Comparison of ENCODE assay signal across 8 cellular contexts in genomic region chr17:79074650-79075432, GRCh38. TPM values are rescaled to one million over a fixed set of nuclear protein-coding genes. Genes with fewer than 3 reads are reported as not detected.
DNase-seq lines count a peak whose midpoint lies in the region; ATAC-seq and TF ChIP-seq lines count a peak whose summit lies in the region.

TSS of gene ENGASE (plus strand) at chr17:79074824. CDS start at chr17:79074945, 121 bp downstream.

- peak; percentile 61 for DNase-seq in DMS79 (lab: John Stamatoyannopoulos, UW)
- peak; percentile 97 for DNase-seq in GM23248
- peak; percentile 87 for DNase-seq in LHCN-M2 (ENCODE audit: low read depth)
- DNase-seq in RPMI8226: peak; percentile 95
- peak; percentile 77 to 90 for DNase-seq in activated T-helper 1 cell treated with anti-CD3 and anti-CD28 coated beads, Interleukin-2, amount 50 U/mL, for 16 hours (ENCODE audit: low read depth in 1 of 2, low spot score in 1 of 2)
- peak; percentile 83 for DNase-seq in fibroblast of mammary gland (ENCODE audit: low read depth)
- peak; percentile 78 to 97 (median 86) for DNase-seq in naive thymus-derived CD4-positive, alpha-beta T cell
- DNase-seq in stimulated activated effector memory CD8-positive, alpha-beta T cell treated with anti-CD3 and anti-CD28 coated beads, Interleukin-12 subunit alpha, Interleukin-12 subunit beta, amount 100 ng/mL, for 72 hours (ENCODE audit: low spot score in 2 of 2): peak; percentile 93 to 95

- CTCF ChIA-PET in naive thymus-derived CD4-positive, alpha-beta T cell (lab: Charles Lee): interaction anchor here (0.7 to 3.0 kb wide), 5 partner anchors 8 to 317 kb away, joined by 4 to 11 read pairs (median 6); no protein-coding TSS in a partner anchor

- peak within 1 kb of the TSS; percentile 91 for H2AFZ ChIP-seq in GM23248

- H3K9me3 Mint-ChIP-seq in naive thymus-derived CD4-positive, alpha-beta T cell: no peaks in the 10 kb centered on the region
- no peaks in the 10 kb centered on the region for H3K9me3 Mint-ChIP-seq in stimulated activated effector memory CD8-positive, alpha-beta T cell treated with anti-CD3 and anti-CD28 coated beads, Interleukin-12 subunit alpha, Interleukin-12 subunit beta, amount 100 ng/mL, for 72 hours

- POLR2A ChIA-PET in naive thymus-derived CD4-positive, alpha-beta T cell (lab: Charles Lee): interaction anchor here (0.6 to 1.0 kb wide), 3 partner anchors 15 to 1947 kb away, joined by 3 read pairs; no protein-coding TSS in a partner anchor

- in situ Hi-C loops in GM23248 (cut with MboI): no loop called here

- H3K4me1 Mint-ChIP-seq in naive thymus-derived CD4-positive, alpha-beta T cell: peaks cover 9 to 26% (median 18%) of the 10 kb centered on the region in 7 donors
- H3K4me1 Mint-ChIP-seq in stimulated activated effector memory CD8-positive, alpha-beta T cell treated with anti-CD3 and anti-CD28 coated beads, Interleukin-12 subunit alpha, Interleukin-12 subunit beta, amount 100 ng/mL, for 72 hours: peaks cover 12% of the 10 kb centered on the region

- peak within 1 kb of the TSS; percentile 85 for H3K4me2 ChIP-seq in GM23248 (ENCODE audit: unreplicated experiment)

- H3K27ac Mint-ChIP-seq in naive thymus-derived CD4-positive, alpha-beta T cell: peak within 1 kb of the TSS; percentile 64 to 94 (median 88)
- peak within 1 kb of the TSS; percentile 86 for H3K27ac Mint-ChIP-seq in stimulated activated effector memory CD8-positive, alpha-beta T cell treated with anti-CD3 and anti-CD28 coated beads, Interleukin-12 subunit alpha, Interleukin-12 subunit beta, amount 100 ng/mL, for 72 hours

- H3K4me3 Mint-ChIP-seq in naive thymus-derived CD4-positive, alpha-beta T cell: peak within 1 kb of the TSS; percentile 85 to 95 (median 90)
- H3K4me3 Mint-ChIP-seq in stimulated activated effector memory CD8-positive, alpha-beta T cell treated with anti-CD3 and anti-CD28 coated beads, Interleukin-12 subunit alpha, Interleukin-12 subunit beta, amount 100 ng/mL, for 72 hours: peak within 1 kb of the TSS; percentile 82

- H3K79me2 ChIP-seq in GM23248 (ENCODE audit: insufficient read depth): no peaks in the 10 kb centered on the region

- H4K20me1 ChIP-seq in GM23248 (ENCODE audit: insufficient read depth): no peaks in the 10 kb centered on the region

- H3K36me3 ChIP-seq in GM23248 (ENCODE audit: low read depth): no peaks in the 10 kb centered on the region
- H3K36me3 ChIP-seq in naive thymus-derived CD4-positive, alpha-beta T cell (ENCODE audit: control insufficient read depth in 2 of 3, insufficient read depth in 3 of 3, low read length in 3 of 3): peaks cover 0 to 20% (median 0%) of the 10 kb centered on the region in 3 experiments

- H3K36me3 Mint-ChIP-seq in naive thymus-derived CD4-positive, alpha-beta T cell: peaks cover 0 to 14% (median 2%) of the 10 kb centered on the region in 5 donors
- H3K36me3 Mint-ChIP-seq in stimulated activated effector memory CD8-positive, alpha-beta T cell treated with anti-CD3 and anti-CD28 coated beads, Interleukin-12 subunit alpha, Interleukin-12 subunit beta, amount 100 ng/mL, for 72 hours: peaks cover 16% of the 10 kb centered on the region

- intact Hi-C loops in naive thymus-derived CD4-positive, alpha-beta T cell (cut with micrococcal nuclease): loop anchor here in 1 of 2 donors (1.0 to 10.0 kb wide), 2 partner anchors 66 to 920 kb away; partner anchors contain the start of gene CANT1

- H3K4me3 ChIP-seq in GM23248 (peak within 1 kb of the TSS; percentile 88), fibroblast of mammary gland (ENCODE audit: control insufficient read depth, low read depth, low read length) (peak within 1 kb of the TSS; percentile 56)
- H3K4me3 ChIP-seq in naive thymus-derived CD4-positive, alpha-beta T cell (ENCODE audit: low read length): peak within 1 kb of the TSS; percentile 64

- H3K27ac ChIP-seq in GM23248: 0 out of 2 replicates have a peak within 1 kb of the TSS, but pooled peaks have one; percentile 4
- H3K27ac ChIP-seq in naive thymus-derived CD4-positive, alpha-beta T cell (ENCODE audit: low read depth, low read length): peak within 1 kb of the TSS; percentile 74

- H3F3A ChIP-seq in GM23248 (ENCODE audit: insufficient read depth): no peaks in the 10 kb centered on the region

- 1 to 2% methylated on average over 62 to 85 of the region's 104 CpGs for WGBS in GM23248 (ENCODE audit: low coverage in 1 of 2, low lambda C conversion rate in 2 of 2, missing lambda C conversion rate in 2 of 2), 2 experiments

- peak; percentile 99 for ATAC-seq in naive thymus-derived CD4-positive, alpha-beta T cell
- peak; percentile 98 for ATAC-seq in stimulated activated effector memory CD8-positive, alpha-beta T cell treated with anti-CD3 and anti-CD28 coated beads, Interleukin-12 subunit alpha, Interleukin-12 subunit beta, amount 100 ng/mL, for 72 hours

- H3K27me3 Mint-ChIP-seq in naive thymus-derived CD4-positive, alpha-beta T cell: peaks cover 0 to 4% (median 0%) of the 10 kb centered on the region in 5 donors

- H3K9ac ChIP-seq in GM23248: peak within 1 kb of the TSS; percentile 81

- no peaks in the 10 kb centered on the region for H3K9me3 ChIP-seq in GM23248 (ENCODE audit: low read depth)
- H3K9me3 ChIP-seq in naive thymus-derived CD4-positive, alpha-beta T cell (ENCODE audit: control insufficient read depth in 2 of 3, low read length in 3 of 3): no peaks in the 10 kb centered on the region

- TF ChIP-seq CTCF in fibroblast of mammary gland (conservative IDR thresholded peaks at IDR 0.05; ENCODE audit: control insufficient read depth, insufficient read depth, low read depth, low read length): no peak

- H3K27me3 ChIP-seq in GM23248 (replicated peaks; ENCODE audit: insufficient read depth): no peaks in the 10 kb centered on the region
- no peaks in the 10 kb centered on the region for H3K27me3 ChIP-seq in naive thymus-derived CD4-positive, alpha-beta T cell (ENCODE audit: control insufficient read depth in 2 of 2, insufficient read depth in 2 of 2, low read length in 2 of 2)

- H3K4me1 ChIP-seq in GM23248 (ENCODE audit: insufficient read depth): no peaks in the 10 kb centered on the region
- H3K4me1 ChIP-seq in naive thymus-derived CD4-positive, alpha-beta T cell (ENCODE audit: control insufficient read depth in 2 of 2, insufficient read depth in 2 of 2, low read length in 2 of 2): peaks cover 8 to 14% of the 10 kb centered on the region in 2 donors

- no peaks in the 10 kb centered on the region for H3K9me2 ChIP-seq in GM23248 (ENCODE audit: insufficient read depth)

RNA-seq across cellular contexts. Expression of gene ENGASE, which starts in this region (rescaled TPM):
- total RNA-seq in GM23248 (2014; rRNA removed; shearing (Covaris generic)): 7.8 and 8.4 TPM in 2 replicates
- polyA plus RNA-seq in GM23248 (2016; fragmentation: Nextera tagmentation; extraction: Ambion mirVana): 4.3 and 5.1 TPM in 2 replicates
- 7.6 and 11.7 TPM in 2 replicates for total RNA-seq in LHCN-M2 (2014; rRNA removed)
- polyA plus RNA-seq in LHCN-M2 (2012): 4.6 TPM
- total RNA-seq in naive thymus-derived CD4-positive, alpha-beta T cell: 100 to 1,000 TPM in 2 of 5 experiments, 10 to 100 TPM in 3; 41.5 to 214 (median 85.9) TPM
- polyA plus RNA-seq in naive thymus-derived CD4-positive, alpha-beta T cell: 1 to 10 TPM; 3.8 to 6.4 TPM

Comparison
In these comparisons a context has a peak if more than half of its experiments do, and no peak if none do; other contexts are left out.
1. Peak in every context shown above with its lines: DNase-seq, ATAC-seq, H3K4me3 ChIP-seq and H3K27ac ChIP-seq.